ENCODE assay signal across 11 cellular contexts in the genomic region with DNA sequence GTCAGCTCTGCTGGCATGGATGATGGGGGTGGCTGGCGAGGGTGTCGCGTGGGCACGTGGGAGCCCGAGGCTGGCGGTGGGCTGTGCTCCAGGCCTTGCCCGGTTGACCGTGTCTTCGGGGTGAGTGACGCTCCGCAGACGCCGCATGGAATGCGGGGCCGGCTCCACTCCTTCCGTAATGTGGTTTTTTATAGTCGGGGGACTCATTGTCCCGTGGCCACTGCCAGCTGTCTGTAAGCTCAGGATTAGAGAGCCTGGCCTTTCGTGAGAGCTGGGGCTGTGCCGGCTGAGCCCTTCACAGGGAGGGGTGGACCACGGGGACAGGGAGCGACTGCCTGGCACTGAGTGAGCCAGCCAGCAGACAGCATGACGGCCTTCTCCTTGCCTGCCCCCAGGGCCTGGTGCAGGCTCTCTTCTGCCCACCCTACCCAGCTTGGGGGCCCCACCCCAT. TPM values are rescaled to one million over a fixed set of nuclear protein-coding genes. Genes with fewer than 3 reads are reported as not detected.
DNase-seq lines count a peak whose midpoint lies in the region; ATAC-seq lines count a peak whose summit lies in the region.
"Had no signal": no experiment of that assay in that cellular context is flagged by ENCODE, and none has a peak within 500 bp of the region (broad histone marks: within the 10 kb centered on the region; RNA-seq: fewer than 3 reads in every experiment).

No MANE protein-coding gene starts in this region.

- H3K27me3 ChIP-seq in skeletal muscle satellite cell (ENCODE audit: control insufficient read depth, insufficient read depth, low read length) = peaks cover 3% of the 10 kb centered on the region

- intact Hi-C loops in cardiac septum (cut with DNase I) = no loop called here

- H3K9ac ChIP-seq in skeletal muscle satellite cell (ENCODE audit: low read depth, low read length) = peak overlapping the region; percentile 78

- ATAC-seq in GM18520 (IDR thresholded peaks at IDR 0.05; ENCODE audit: unreplicated experiment) = no peak
- ATAC-seq: activated CD8-positive, alpha-beta T cell treated with anti-CD3 and anti-CD28 coated beads for 36 hours had no signal

- H3K36me3 ChIP-seq in skeletal muscle satellite cell (ENCODE audit: insufficient read depth, low read length) = no peaks in the 10 kb centered on the region
- H3K36me3 ChIP-seq: spleen had no signal

- H3K4me2 ChIP-seq in skeletal muscle satellite cell (ENCODE audit: low read length) = peak overlapping the region; percentile 63

- H3K4me1 ChIP-seq in skeletal muscle satellite cell (ENCODE audit: control insufficient read depth, insufficient read depth, low read length) = peaks cover 60% of the 10 kb centered on the region

- H3K4me3 ChIP-seq in skeletal muscle satellite cell (ENCODE audit: low read length) = peak overlapping the region; percentile 5

- no peaks in the 10 kb centered on the region for H3K9me3 ChIP-seq in skeletal muscle satellite cell (replicated peaks; ENCODE audit: low read length)
- H3K9me3 ChIP-seq: spleen had no signal

- peak; percentile 51 for DNase-seq in EL
- DNase-seq in RPMI7951 (ENCODE audit: low read depth) = peak; percentile 76
- peak; percentile 90 for DNase-seq in cardiac septum (ENCODE audit: low spot score)
- no peak for DNase-seq in iPS-NIHi11 (ENCODE audit: low spot score)
- no peak for DNase-seq in foreskin melanocyte
- no peak for DNase-seq in COR-L47 (lab: John Stamatoyannopoulos, UW)
- DNase-seq: activated CD8-positive, alpha-beta T cell treated with anti-CD3 and anti-CD28 coated beads for 36 hours; activated naive CD8-positive, alpha-beta T cell treated with anti-CD3 and anti-CD28 coated beads, Interleukin-2, amount 10 ng/mL, durations not matched to agents 7 days and 5 days; spleen had no signal

RNA-seq across cellular contexts. Expression of gene DOK7, which starts 20.4 kb away (rescaled TPM):
- total RNA-seq in RPMI7951 (2014; rRNA removed; shearing (Covaris generic)) = not detected in 2 replicates
- 62.7 TPM for total RNA-seq in cardiac septum
- total RNA-seq in skeletal muscle satellite cell (2012; rRNA removed) = 0.51 and 6.8 TPM in 2 replicates
- total RNA-seq: activated CD8-positive, alpha-beta T cell treated with anti-CD3 and anti-CD28 coated beads for 36 hours; activated naive CD8-positive, alpha-beta T cell treated with anti-CD3 and anti-CD28 coated beads, Interleukin-2, amount 10 ng/mL, durations not matched to agents 7 days and 5 days had no signal

RNA-seq across cellular contexts. Expression of gene HGFAC, which starts 41.7 kb away (rescaled TPM):
- not detected in 2 replicates for total RNA-seq in RPMI7951 (2014; rRNA removed; shearing (Covaris generic))
- 0.38 TPM for total RNA-seq in cardiac septum
- total RNA-seq in skeletal muscle satellite cell (2012; rRNA removed) = not detected in 2 replicates
- total RNA-seq: activated CD8-positive, alpha-beta T cell treated with anti-CD3 and anti-CD28 coated beads for 36 hours; activated naive CD8-positive, alpha-beta T cell treated with anti-CD3 and anti-CD28 coated beads, Interleukin-2, amount 10 ng/mL, durations not matched to agents 7 days and 5 days had no signal

RNA-seq across cellular contexts. Expression of gene LRPAP1, which starts 48.7 kb away (rescaled TPM):
- 50.0 and 87.4 TPM in 2 replicates for total RNA-seq in RPMI7951 (2014; rRNA removed; shearing (Covaris generic))
- total RNA-seq in cardiac septum = 275 TPM
- 38.2 and 47.9 TPM in 2 replicates for total RNA-seq in skeletal muscle satellite cell (2012; rRNA removed)

Comparison
In these comparisons a context has a peak if more than half of its experiments do, and no peak if none do; other contexts are left out.
1. DNase-seq: peak in EL (single experiment), RPMI7951 (single experiment) and cardiac septum (single experiment); none in iPS-NIHi11 (single experiment), foreskin melanocyte (single experiment) and COR-L47 (single experiment).
2. RNA of gene DOK7, which starts 20.4 kb away (total RNA-seq): 62.7 TPM in cardiac septum (single experiment); not detected in RPMI7951; every median in the first group is over 10 times any median in the second.